Comparison of ENCODE assay signal across 30 cellular contexts in genomic region chr1:63307196-63307794, GRCh38. TPM values are rescaled to one million over a fixed set of nuclear protein-coding genes. Genes with fewer than 3 reads are reported as not detected.
"Had no signal": no experiment of that assay in that cellular context is flagged by ENCODE, and none has a peak within 500 bp of the region (broad histone marks: within the 10 kb centered on the region; RNA-seq: fewer than 3 reads in every experiment).

No MANE protein-coding gene starts in this region.

- DNase-seq: stimulated activated CD4-positive, alpha-beta T cell treated with anti-CD3 and anti-CD28 coated beads, Interleukin-2, amount 100 ng/mL, for 48 hours; stimulated activated CD4-positive, alpha-beta T cell treated with anti-CD3 and anti-CD28 coated beads, Interleukin-4, amount 100 ng/mL, for 1 hour; stimulated activated CD4-positive, alpha-beta T cell treated with anti-CD3 and anti-CD28 coated beads, Interleukin-4, amount 100 ng/mL, for 24 hours; stimulated activated CD4-positive, alpha-beta T cell treated with anti-CD3 and anti-CD28 coated beads, Interleukin-4, amount 100 ng/mL, for 4 hours; stimulated activated CD8-positive, alpha-beta memory T cell treated with anti-CD3 and anti-CD28 coated beads, Interleukin-4, amount 100 ng/mL, for 48 hours; stimulated activated naive B cell treated with anti-CD40 and anti-IgM and Interleukin-4, amounts not matched to agents 10 μg/mL and 1 μg/mL and 100 μg/mL, for 72 hours; stimulated activated naive CD4-positive, alpha-beta T cell; stimulated activated naive CD4-positive, alpha-beta T cell treated with Interleukin-2 at 50 U/mL for 16 hours; stimulated activated naive CD8-positive, alpha-beta T cell treated with anti-CD3 and anti-CD28 coated beads, Interleukin-15, amount 100 ng/mL, for 72 hours; stimulated activated naive CD8-positive, alpha-beta T cell treated with anti-CD3 and anti-CD28 coated beads, Interleukin-15, Interleukin-2, amounts not matched to agents 100 U/mL and 50 U/mL, for 24 hours; stomach; substantia nigra; testis; thyroid gland; tibial artery; transverse colon; trophoblast cell; upper lobe of left lung; upper lobe of right lung; uterus had no signal

- H3K27me3 ChIP-seq: testis, thyroid gland, upper lobe of left lung, vagina had no signal

- H3K4me1 ChIP-seq: stomach, suprapubic skin, testis, thyroid gland, tibial artery, tibial nerve, transverse colon, upper lobe of left lung, upper lobe of right lung, uterus, vagina had no signal

- H3K36me3 ChIP-seq: stomach, suprapubic skin, thoracic aorta, thyroid gland, tibial artery, tibial nerve, transverse colon, upper lobe of left lung, upper lobe of right lung, uterus, vagina had no signal

- H3K27ac ChIP-seq: stomach, suprapubic skin, testis, thoracic aorta, thyroid gland, tibial artery, tibial nerve, transverse colon, upper lobe of left lung, upper lobe of right lung, uterus, vagina had no signal

- H3K9me3 ChIP-seq: testis, thoracic aorta, thyroid gland, transverse colon, upper lobe of right lung, uterus, vagina had no signal

- H3K4me3 ChIP-seq: stomach, suprapubic skin, testis, thoracic aorta, thyroid gland, tibial artery, tibial nerve, transverse colon, upper lobe of left lung, upper lobe of right lung, uterus, vagina had no signal

- FAIRE-seq: urothelium cell line had no signal

- ATAC-seq: stimulated activated effector memory CD8-positive, alpha-beta T cell treated with anti-CD3 and anti-CD28 coated beads, Interleukin-12 subunit alpha, Interleukin-12 subunit beta, amount 100 ng/mL, for 72 hours; stimulated activated memory B cell treated with anti-CD40 and anti-IgM and Interleukin-4, amounts not matched to agents 10 μg/mL and 1 μg/mL and 100 μg/mL, for 72 hours; stimulated activated naive B cell treated with anti-CD40 and anti-IgM and Interleukin-4, amounts not matched to agents 10 μg/mL and 1 μg/mL and 100 μg/mL, for 72 hours; stimulated activated naive CD8-positive, alpha-beta T cell treated with anti-CD3 and anti-CD28 coated beads, Interleukin-15, amount 100 ng/mL, for 72 hours; stimulated activated naive CD8-positive, alpha-beta T cell treated with anti-CD3 and anti-CD28 coated beads, Interleukin-15, Interleukin-2, amounts not matched to agents 100 U/mL and 50 U/mL, for 24 hours; upper lobe of right lung had no signal

RNA-seq across cellular contexts. Expression of gene FOXD3, which starts 15.1 kb away (rescaled TPM):
- total RNA-seq: subcutaneous adipose tissue, temporal lobe, upper lobe of right lung, ureter, vagina had no signal
